8 cellular contexts compared by ENCODE assay signal in the genomic region with DNA sequence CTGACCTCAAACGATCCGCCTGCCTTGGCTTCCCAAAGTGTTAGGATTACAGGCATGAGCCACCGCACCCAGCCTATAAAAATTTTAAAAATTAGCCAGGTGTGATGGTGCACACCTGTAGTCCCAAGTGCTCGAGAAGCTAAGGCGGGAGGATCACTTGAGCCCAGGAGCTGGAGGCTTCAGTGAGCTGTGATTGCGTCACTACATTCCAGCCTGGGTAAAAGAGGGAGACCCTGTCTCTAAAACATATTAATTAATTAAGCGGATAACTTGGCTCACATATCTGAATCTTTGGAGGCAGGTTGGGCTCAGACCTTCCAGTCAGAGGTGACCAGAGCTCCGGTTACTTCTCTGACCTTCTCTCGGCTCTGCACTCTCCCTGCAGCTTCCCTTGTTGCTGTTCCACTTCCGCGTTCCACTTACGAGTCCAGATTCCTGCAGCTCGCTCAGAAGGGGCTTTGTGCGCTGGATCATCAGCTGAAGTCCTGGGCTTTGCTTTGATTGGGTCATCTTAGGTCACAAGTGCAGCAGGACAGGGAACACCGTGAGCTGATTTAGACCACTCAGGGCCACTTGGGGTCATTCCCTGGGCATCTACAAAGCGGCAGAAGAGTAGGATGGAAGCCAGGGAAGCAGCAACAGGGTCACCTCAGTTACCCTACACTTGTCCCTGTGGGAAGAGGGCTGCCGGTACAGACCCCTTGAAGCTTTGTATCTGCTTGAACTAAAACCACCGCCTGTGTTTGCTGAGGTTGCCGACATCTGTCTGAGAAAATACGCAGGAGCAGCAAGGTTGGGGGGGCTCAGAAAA. TPM values are rescaled to one million over a fixed set of nuclear protein-coding genes. Genes with fewer than 3 reads are reported as not detected.
A peak's percentile ranks its signal among the peaks of the same experiment; 100 is the strongest.
DNase-seq lines count a peak whose midpoint lies in the region; ATAC-seq, FAIRE-seq and TF ChIP-seq lines count a peak whose summit lies in the region.

No MANE protein-coding gene starts in this region.

- no peak overlapping the region for H2BK12ac ChIP-seq in H1 (ENCODE audit: low read depth, low read length)

- H3K36me3 Mint-ChIP-seq in CD8-positive, alpha-beta T cell = peaks cover 12% of the 10 kb centered on the region
- peaks cover 1% of the 10 kb centered on the region for H3K36me3 Mint-ChIP-seq in natural killer cell treated with Interleukin-12 subunit alpha and Interleukin-12 subunit beta and Interleukin-15 and Interleukin-18, amount 100 ng/mL, for 72 hours

- 0 out of 2 replicates have a peak, but pooled peaks cover 6% of the 10 kb centered on the region for H3K23me2 ChIP-seq in H1 (ENCODE audit: low read depth, low read length)

- peak overlapping the region; percentile 84 for H3K4me3 Mint-ChIP-seq in CD8-positive, alpha-beta T cell
- H3K4me3 Mint-ChIP-seq in natural killer cell treated with Interleukin-12 subunit alpha and Interleukin-12 subunit beta and Interleukin-15 and Interleukin-18, amount 100 ng/mL, for 72 hours = peak overlapping the region; percentile 74

- ATAC-seq in CD8-positive, alpha-beta T cell = peak; percentile 22
- no peak for ATAC-seq in natural killer cell treated with Interleukin-12 subunit alpha and Interleukin-12 subunit beta and Interleukin-15 and Interleukin-18, amount 100 ng/mL, for 72 hours
- ATAC-seq in GM21619 (IDR thresholded peaks at IDR 0.05; ENCODE audit: unreplicated experiment) (no peak), HG02938 (IDR thresholded peaks at IDR 0.05; ENCODE audit: unreplicated experiment) (no peak)

- peaks cover 26% of the 10 kb centered on the region for H3K4me1 Mint-ChIP-seq in CD8-positive, alpha-beta T cell (ENCODE audit: low read depth)
- peaks cover 2 to 10% of the 10 kb centered on the region in 2 donors for H3K4me1 Mint-ChIP-seq in natural killer cell treated with Interleukin-12 subunit alpha and Interleukin-12 subunit beta and Interleukin-15 and Interleukin-18, amount 100 ng/mL, for 72 hours (ENCODE audit: low read depth in 2 of 2)

- WGBS in H1 (ENCODE audit: extremely low coverage in 1 of 2, insufficient coverage in 1 of 2, insufficient read length in 1 of 2, insufficient replicate concordance in 2 of 2, low coverage in 1 of 2, low lambda C conversion rate in 2 of 2, missing lambda C conversion rate in 1 of 2), 2 experiments = 85% methylated on average over 20 of the region's 20 CpGs; no CpG with 5 or more reads in 1 of the 2 experiments

- no peak for TF ChIP-seq RAD21 in H1 (IDR thresholded peaks at IDR 0.05 in 1 of 2, conservative IDR thresholded peaks at IDR 0.05 in 1 of 2; ENCODE audit: low read depth in 2 of 2, low read length in 2 of 2)

- H4K8ac ChIP-seq in H1 (ENCODE audit: extremely low read depth, insufficient read depth, low read length) = 0 out of 2 replicates have a peak overlapping the region, but pooled peaks have one; percentile 51

- H3K79me1 ChIP-seq in H1 (ENCODE audit: low read depth, low read length) = peaks cover 3% of the 10 kb centered on the region; the same call in 1 of the 2 replicates

- peaks cover 0 to 5% of the 10 kb centered on the region in 2 experiments; a peak in 2 of 4 replicates for H3K79me2 ChIP-seq in H1 (ENCODE audit: control insufficient read depth in 1 of 2, insufficient read depth in 2 of 2, low read length in 2 of 2)

- no peak for TF ChIP-seq CTCF in CD8-positive, alpha-beta T cell (IDR thresholded peaks at IDR 0.05)
- TF ChIP-seq CTCF in H1 (IDR thresholded peaks at IDR 0.05; ENCODE audit: control extremely low read depth in 1 of 3, insufficient read depth in 1 of 3, low read depth in 1 of 3, low read length in 3 of 3) = no peak

- H3K36me3 ChIP-seq in CD8-positive, alpha-beta T cell (ENCODE audit: insufficient read depth, low read length) = peaks cover 5% of the 10 kb centered on the region
- no peaks in the 10 kb centered on the region for H3K36me3 ChIP-seq in H1 (ENCODE audit: control insufficient read depth in 2 of 4, insufficient read depth in 4 of 4, low read length in 3 of 4)

- no peak for TF ChIP-seq EP300 in H1 (IDR thresholded peaks at IDR 0.05; ENCODE audit: borderline replicate concordance in 1 of 2, low read depth in 2 of 2, low read length in 2 of 2)

- H3K56ac ChIP-seq in H1 (replicated peaks; ENCODE audit: insufficient read length, low read depth, low read length) = no peak overlapping the region

- peak overlapping the region; percentile 54 for H3K27ac ChIP-seq in CD8-positive, alpha-beta T cell (ENCODE audit: low read depth, low read length)
- H3K27ac ChIP-seq in H1 (ENCODE audit: low read depth, low read length) = no peak overlapping the region

- POLR2A ChIA-PET in CD8-positive, alpha-beta T cell (lab: Charles Lee) = interaction anchor here (1.4 to 4.4 kb wide), 3 partner anchors 8 to 36 kb away, joined by 3 to 25 read pairs (median 10); partner anchors contain the start of genes BUD31 and PDAP1
- POLR2A ChIA-PET in H1 (lab: Charles Lee; ENCODE audit: partially characterized antibody) = interaction anchor here (0.7 to 5.5 kb wide), 7 partner anchors 12 to 706 kb away, joined by 3 to 49 read pairs (median 4); partner anchors contain the start of genes BUD31 and PDAP1

- no peak overlapping the region for H3K14ac ChIP-seq in H1 (ENCODE audit: insufficient read length)

- no peak overlapping the region for H2BK15ac ChIP-seq in H1 (ENCODE audit: low read length)

- H2AFZ ChIP-seq in H1 (ENCODE audit: low read length) = no peak overlapping the region

- H2BK20ac ChIP-seq in H1 (ENCODE audit: low read length) = no peak overlapping the region

- no peaks in the 10 kb centered on the region for H3K9me3 ChIP-seq in CD8-positive, alpha-beta T cell (ENCODE audit: low read length)
- H3K9me3 ChIP-seq in H1 (ENCODE audit: insufficient read depth in 2 of 2, low read depth in 1 of 2, low read length in 1 of 2) = no peaks in the 10 kb centered on the region

- DNase-seq in CD8-positive, alpha-beta T cell = peak in 4 of 7 experiments; percentile 32 to 74 (median 55)
- DNase-seq in NCI-H2029 (lab: John Stamatoyannopoulos, UW) (peak; percentile 30), H1 (ENCODE audit: low read depth in 1 of 2, low spot score in 2 of 2) (no peak), NCI-H187 treated with DMSO at 0.1 percent for 48 hours (lab: John Stamatoyannopoulos, UW) (no peak)
- no peak for DNase-seq in natural killer cell treated with Interleukin-12 subunit alpha and Interleukin-12 subunit beta and Interleukin-15 and Interleukin-18, amount 100 ng/mL, for 72 hours (ENCODE audit: low spot score)
- no peak for DNase-seq in stimulated activated naive CD4-positive, alpha-beta T cell treated with Interleukin-2 at 50 U/mL for 16 hours (lab: John Stamatoyannopoulos, UW)

- peak overlapping the region; percentile 90 for H3K4me3 ChIP-seq in CD8-positive, alpha-beta T cell (ENCODE audit: low read depth, low read length)
- H3K4me3 ChIP-seq in H1 (ENCODE audit: extremely low read depth in 1 of 4, insufficient read depth in 2 of 4, low read depth in 3 of 4, low read length in 4 of 4) = no peak overlapping the region

- no peak overlapping the region for H4K5ac ChIP-seq in H1 (ENCODE audit: insufficient read length, low read depth, low read length)

- peaks cover 2 to 4% of the 10 kb centered on the region in 2 experiments for H4K20me1 ChIP-seq in H1 (replicated peaks in 1 of 2; ENCODE audit: control insufficient read depth in 1 of 2, insufficient read depth in 2 of 2, low read length in 2 of 2)

- no peak overlapping the region for H3K4ac ChIP-seq in H1 (replicated peaks; ENCODE audit: insufficient read length, low read depth, low read length)

- no peak for TF ChIP-seq POLR2A in H1 (IDR thresholded peaks at IDR 0.05; ENCODE audit: control extremely low read depth in 1 of 2, low read depth in 2 of 2, low read length in 2 of 2)

- H3K27me3 ChIP-seq in CD8-positive, alpha-beta T cell (ENCODE audit: insufficient read depth, low read length) = no peaks in the 10 kb centered on the region
- H3K27me3 ChIP-seq in H1 (replicated peaks in 1 of 4; ENCODE audit: control insufficient read depth in 3 of 4, extremely low read depth in 1 of 4, insufficient read depth in 3 of 4, low read length in 3 of 4) = no peaks in the 10 kb centered on the region

- no peaks in the 10 kb centered on the region for H3K9me3 Mint-ChIP-seq in CD8-positive, alpha-beta T cell
- H3K9me3 Mint-ChIP-seq in natural killer cell treated with Interleukin-12 subunit alpha and Interleukin-12 subunit beta and Interleukin-15 and Interleukin-18, amount 100 ng/mL, for 72 hours = no peaks in the 10 kb centered on the region

- H2BK5ac ChIP-seq in H1 (ENCODE audit: low read depth, low read length) = no peak overlapping the region

- peaks cover 36% of the 10 kb centered on the region for H3K4me1 ChIP-seq in CD8-positive, alpha-beta T cell (ENCODE audit: insufficient read depth, low read length)
- peaks cover 0 to 2% (median 0%) of the 10 kb centered on the region in 4 experiments; a peak in 1 of 7 replicates for H3K4me1 ChIP-seq in H1 (replicated peaks in 1 of 4; ENCODE audit: control insufficient read depth in 3 of 4, insufficient read depth in 4 of 4, low read length in 3 of 4)

- H3K18ac ChIP-seq in H1 (ENCODE audit: extremely low read depth, low read length) = no peak overlapping the region

- no peak for FAIRE-seq in H1 (lab: Jason Lieb, UNC)

- no peak overlapping the region for H3K4me2 ChIP-seq in H1 (ENCODE audit: insufficient read depth in 1 of 2, low read depth in 2 of 2, low read length in 2 of 2)

- H3K27me3 Mint-ChIP-seq in CD8-positive, alpha-beta T cell (ENCODE audit: low read depth) = no peaks in the 10 kb centered on the region
- H3K27me3 Mint-ChIP-seq in natural killer cell treated with Interleukin-12 subunit alpha and Interleukin-12 subunit beta and Interleukin-15 and Interleukin-18, amount 100 ng/mL, for 72 hours = no peaks in the 10 kb centered on the region

- no peak overlapping the region for H3K23ac ChIP-seq in H1 (ENCODE audit: insufficient read length)

- no peak overlapping the region for H2BK120ac ChIP-seq in H1 (replicated peaks; ENCODE audit: low read depth, low read length)

- intact Hi-C loops in CD8-positive, alpha-beta T cell (cut with DNase I, micrococcal nuclease) = loop anchor here (5.0 kb wide), 2 partner anchors 130 to 230 kb away; partner anchors contain the start of genes SMURF1 (in 1 of the 2), ZKSCAN5 (in 1 of the 2) and ZNF394 (in 1 of the 2)

- H3K27ac Mint-ChIP-seq in CD8-positive, alpha-beta T cell = peak overlapping the region; percentile 93
- peak overlapping the region; percentile 67 to 79 for H3K27ac Mint-ChIP-seq in natural killer cell treated with Interleukin-12 subunit alpha and Interleukin-12 subunit beta and Interleukin-15 and Interleukin-18, amount 100 ng/mL, for 72 hours

- H2AK5ac ChIP-seq in H1 (ENCODE audit: low read depth, low read length) = no peak overlapping the region

- H3K9ac ChIP-seq in H1 (replicated peaks in 1 of 4; ENCODE audit: extremely low read depth in 1 of 4, low read depth in 3 of 4, low read length in 3 of 4) = no peak overlapping the region

- CTCF ChIA-PET in CD8-positive, alpha-beta T cell (lab: Charles Lee) = interaction anchor here (1.1 to 2.5 kb wide), 3 partner anchors 14 to 33 kb away, joined by 3 to 10 read pairs (median 3); no protein-coding TSS in a partner anchor
- CTCF ChIA-PET in H1 (lab: Charles Lee; ENCODE audit: partially characterized antibody) = interaction anchor here (0.8 to 1.9 kb wide), 6 partner anchors 9 to 333 kb away, joined by 3 to 7 read pairs (median 4); no protein-coding TSS in a partner anchor

- H4K91ac ChIP-seq in H1 (replicated peaks; ENCODE audit: insufficient read length, low read length) = no peak overlapping the region

RNA-seq across cellular contexts. Expression of gene ARPC1B, which starts 2.0 kb away (rescaled TPM):
- total RNA-seq in CD8-positive, alpha-beta T cell = 10 to 100 TPM; 68.5 to 70.5 TPM
- 61.8 and 64.5 TPM in 2 replicates for total RNA-seq in H1 (2021; fragmentation: NEBNext Ultra II Directional; extraction: Animal tissue kit (Norgen Biotek cat#: 25700))
- polyA plus RNA-seq in H1 (2011; rRNA removed) = 115 and 165 TPM in 2 replicates
- polyA plus RNA-seq in H1 (2011; cell fraction: cytosol; rRNA removed) = 131 TPM
- 118 TPM for polyA plus RNA-seq in H1 (2011; cell fraction: nucleus; rRNA removed)
- 92.2 to 133 TPM (median 114 TPM) in 4 replicates for polyA plus RNA-seq in H1 (2012, experiment 1 of 2)
- polyA plus RNA-seq in H1 (2012, experiment 2 of 2) = 70.9 TPM
- 63.9 TPM for polyA plus RNA-seq in H1 (2013, experiment 1 of 2)
- 58.2 TPM for polyA plus RNA-seq in H1 (2013, experiment 2 of 2)
- polyA minus RNA-seq in H1 (2011; rRNA and poly(A)+ RNA removed) = 33.9 and 53.6 TPM in 2 replicates
- 42.2 TPM for polyA minus RNA-seq in H1 (2011; cell fraction: cytosol; rRNA and poly(A)+ RNA removed)
- polyA minus RNA-seq in H1 (2011; cell fraction: nucleus; rRNA and poly(A)+ RNA removed) = 46.0 TPM
- 100 to 1,000 TPM; 286 to 366 TPM for total RNA-seq in natural killer cell treated with Interleukin-12 subunit alpha and Interleukin-12 subunit beta and Interleukin-15 and Interleukin-18, amount 100 ng/mL, for 72 hours

RNA-seq across cellular contexts. Expression of gene PDAP1, which starts 35.9 kb away (rescaled TPM):
- 10 to 100 TPM; 34.5 to 36.2 TPM for total RNA-seq in CD8-positive, alpha-beta T cell
- total RNA-seq in H1 (2021; fragmentation: NEBNext Ultra II Directional; extraction: Animal tissue kit (Norgen Biotek cat#: 25700)) = 169 and 174 TPM in 2 replicates
- 26.6 and 37.1 TPM in 2 replicates for polyA plus RNA-seq in H1 (2011; rRNA removed)
- polyA plus RNA-seq in H1 (2011; cell fraction: cytosol; rRNA removed) = 121 TPM
- 34.9 TPM for polyA plus RNA-seq in H1 (2011; cell fraction: nucleus; rRNA removed)
- polyA plus RNA-seq in H1 (2012, experiment 1 of 2) = 210 to 261 TPM (median 258 TPM) in 4 replicates
- 117 TPM for polyA plus RNA-seq in H1 (2012, experiment 2 of 2)
- 114 TPM for polyA plus RNA-seq in H1 (2013, experiment 1 of 2)
- 125 TPM for polyA plus RNA-seq in H1 (2013, experiment 2 of 2)
- polyA minus RNA-seq in H1 (2011; rRNA and poly(A)+ RNA removed) = 5.6 and 11.0 TPM in 2 replicates
- 30.0 TPM for polyA minus RNA-seq in H1 (2011; cell fraction: cytosol; rRNA and poly(A)+ RNA removed)
- polyA minus RNA-seq in H1 (2011; cell fraction: nucleus; rRNA and poly(A)+ RNA removed) = 9.4 TPM
- 100 to 1,000 TPM; 114 to 145 TPM for total RNA-seq in natural killer cell treated with Interleukin-12 subunit alpha and Interleukin-12 subunit beta and Interleukin-15 and Interleukin-18, amount 100 ng/mL, for 72 hours

RNA-seq across cellular contexts. Expression of gene BUD31, which starts 36.3 kb away (rescaled TPM):
- total RNA-seq in CD8-positive, alpha-beta T cell = 100 to 1,000 TPM; 144 TPM
- 114 and 121 TPM in 2 replicates for total RNA-seq in H1 (2021; fragmentation: NEBNext Ultra II Directional; extraction: Animal tissue kit (Norgen Biotek cat#: 25700))
- polyA plus RNA-seq in H1 (2011; rRNA removed) = 46.7 and 72.0 TPM in 2 replicates
- 65.3 TPM for polyA plus RNA-seq in H1 (2011; cell fraction: cytosol; rRNA removed)
- polyA plus RNA-seq in H1 (2011; cell fraction: nucleus; rRNA removed) = 53.6 TPM
- 80.2 to 121 TPM (median 93.7 TPM) in 4 replicates for polyA plus RNA-seq in H1 (2012, experiment 1 of 2)
- polyA plus RNA-seq in H1 (2012, experiment 2 of 2) = 53.6 TPM
- 120 TPM for polyA plus RNA-seq in H1 (2013, experiment 1 of 2)
- 127 TPM for polyA plus RNA-seq in H1 (2013, experiment 2 of 2)
- 18.5 and 23.9 TPM in 2 replicates for polyA minus RNA-seq in H1 (2011; rRNA and poly(A)+ RNA removed)
- 20.2 TPM for polyA minus RNA-seq in H1 (2011; cell fraction: cytosol; rRNA and poly(A)+ RNA removed)
- polyA minus RNA-seq in H1 (2011; cell fraction: nucleus; rRNA and poly(A)+ RNA removed) = 20.8 TPM
- 100 to 1,000 TPM; 145 to 147 TPM for total RNA-seq in natural killer cell treated with Interleukin-12 subunit alpha and Interleukin-12 subunit beta and Interleukin-15 and Interleukin-18, amount 100 ng/mL, for 72 hours

RNA-seq across cellular contexts. Expression of gene ARPC1A, which starts 46.8 kb away (rescaled TPM):
- 10 to 100 TPM; 33.1 to 38.2 TPM for total RNA-seq in CD8-positive, alpha-beta T cell
- total RNA-seq in H1 (2021; fragmentation: NEBNext Ultra II Directional; extraction: Animal tissue kit (Norgen Biotek cat#: 25700)) = 147 and 155 TPM in 2 replicates
- polyA plus RNA-seq in H1 (2011; rRNA removed) = 123 and 140 TPM in 2 replicates
- polyA plus RNA-seq in H1 (2011; cell fraction: cytosol; rRNA removed) = 115 TPM
- 109 TPM for polyA plus RNA-seq in H1 (2011; cell fraction: nucleus; rRNA removed)
- 124 to 146 TPM (median 139 TPM) in 4 replicates for polyA plus RNA-seq in H1 (2012, experiment 1 of 2)
- 134 TPM for polyA plus RNA-seq in H1 (2012, experiment 2 of 2)
- 173 TPM for polyA plus RNA-seq in H1 (2013, experiment 1 of 2)
- polyA plus RNA-seq in H1 (2013, experiment 2 of 2) = 185 TPM
- polyA minus RNA-seq in H1 (2011; rRNA and poly(A)+ RNA removed) = 107 and 108 TPM in 2 replicates
- polyA minus RNA-seq in H1 (2011; cell fraction: cytosol; rRNA and poly(A)+ RNA removed) = 49.9 TPM
- polyA minus RNA-seq in H1 (2011; cell fraction: nucleus; rRNA and poly(A)+ RNA removed) = 47.1 TPM
- total RNA-seq in natural killer cell treated with Interleukin-12 subunit alpha and Interleukin-12 subunit beta and Interleukin-15 and Interleukin-18, amount 100 ng/mL, for 72 hours = 10 to 100 TPM; 72.4 to 88.0 TPM

Comparison
In these comparisons a context has a peak if more than half of its experiments do, and no peak if none do; other contexts are left out.
1. DNase-seq: peak in CD8-positive, alpha-beta T cell (4 of 7) and NCI-H2029 (single experiment); none in H1 (0 of 2), natural killer cell treated with Interleukin-12 subunit alpha and Interleukin-12 subunit beta and Interleukin-15 and Interleukin-18, amount 100 ng/mL, for 72 hours (single experiment), NCI-H187 treated with DMSO at 0.1 percent for 48 hours (single experiment) and stimulated activated naive CD4-positive, alpha-beta T cell treated with Interleukin-2 at 50 U/mL for 16 hours (single experiment).